In genomic region chr12:49094104-49094948, GRCh38 we compare ENCODE assay signal across 9 cellular contexts. TPM values are rescaled to one million over a fixed set of nuclear protein-coding genes. Genes with fewer than 3 reads are reported as not detected.
DNase-seq lines count a peak whose midpoint lies in the region; ATAC-seq and TF ChIP-seq lines count a peak whose summit lies in the region.
"Had no signal": no experiment of that assay in that cellular context is flagged by ENCODE, and none has a peak within 500 bp of the region (broad histone marks: within the 10 kb centered on the region; RNA-seq: fewer than 3 reads in every experiment).

TSS of gene DHH (minus strand) at chr12:49094801. CDS start at chr12:49094512, 289 bp downstream.

- peak in 1 of 2 experiments; percentile 59 for DNase-seq in Caco-2
- peak; percentile 28 for DNase-seq in NCI-H2171 treated with DMSO at 0.1 percent for 48 hours (lab: John Stamatoyannopoulos, UW)
- no peak for DNase-seq in hepatic stellate cell (ENCODE audit: low spot score)
- DNase-seq in mucosa of gallbladder (ENCODE audit: low spot score), result no peak
- DNase-seq in NK-92 (lab: John Stamatoyannopoulos, UW; ENCODE audit: unreplicated experiment), result no peak

- no peak within 1 kb of the TSS for H3K9ac ChIP-seq in duodenal mucosa (ENCODE audit: low read depth in 1 of 2, low read length in 2 of 2)

- TF ChIP-seq CTCF in Caco-2 (IDR thresholded peaks at IDR 0.05; ENCODE audit: insufficient read depth in 1 of 2, low read depth in 1 of 2, low read length in 1 of 2, severe bottlenecking in 1 of 2, unreplicated experiment in 1 of 2), result no peak
- no peak for TF ChIP-seq CTCF in nephron (IDR thresholded peaks at IDR 0.05; ENCODE audit: unreplicated experiment in 3 of 3)

- H3K4me3 Mint-ChIP-seq in Caco-2 (ENCODE audit: unreplicated experiment) (peak within 1 kb of the TSS; percentile 40), nephron (peak within 1 kb of the TSS; percentile 45 to 59 (median 50))

- no peak for ATAC-seq in GM19351 (IDR thresholded peaks at IDR 0.05; ENCODE audit: unreplicated experiment)

- peaks cover 11% of the 10 kb centered on the region for H3K4me1 ChIP-seq in Caco-2
- peaks cover 29 to 33% of the 10 kb centered on the region in 2 donors for H3K4me1 ChIP-seq in duodenal mucosa (ENCODE audit: control insufficient read depth in 1 of 2, insufficient read depth in 2 of 2, low read length in 2 of 2)

- H3K9me3 ChIP-seq in Caco-2, result no peaks in the 10 kb centered on the region
- H3K9me3 ChIP-seq in duodenal mucosa (ENCODE audit: control insufficient read depth in 1 of 2, low read length in 2 of 2), result no peaks in the 10 kb centered on the region
- H3K9me3 ChIP-seq: HAP-1 had no signal

- H3K36me3 ChIP-seq in Caco-2 (ENCODE audit: control insufficient read depth, insufficient read depth, low read length), result no peaks in the 10 kb centered on the region
- H3K36me3 ChIP-seq in duodenal mucosa (ENCODE audit: control insufficient read depth in 1 of 2, insufficient read depth in 2 of 2, low read length in 2 of 2), result peaks cover 14 to 17% of the 10 kb centered on the region in 2 donors

- H3K27me3 ChIP-seq in Caco-2 (replicated peaks; ENCODE audit: control insufficient read depth, insufficient read depth, low read length) (peaks cover 15% of the 10 kb centered on the region; the same call in 1 of the 2 replicates), duodenal mucosa (ENCODE audit: control insufficient read depth in 1 of 2, insufficient read depth in 2 of 2, low read length in 2 of 2) (peaks cover 50 to 59% of the 10 kb centered on the region in 2 donors)

- H3K36me3 Mint-ChIP-seq in Caco-2 (ENCODE audit: insufficient read depth, unreplicated experiment) (peaks cover 25% of the 10 kb centered on the region), nephron (ENCODE audit: low read depth) (peaks cover 33% of the 10 kb centered on the region)

- POLR2A ChIA-PET in Caco-2 (lab: Charles Lee), result interaction anchor here (0.6 kb wide), 1 partner anchor 20 kb away, joined by 6 read pairs; no protein-coding TSS in a partner anchor

- peak within 1 kb of the TSS; percentile 19 for H3K4me3 ChIP-seq in Caco-2 (ENCODE audit: low read depth, low read length)
- peak within 1 kb of the TSS; percentile 36 to 40 for H3K4me3 ChIP-seq in duodenal mucosa (ENCODE audit: low read depth in 1 of 2, low read length in 2 of 2)
- H3K4me3 ChIP-seq: HAP-1 had no signal

- H3K27ac Mint-ChIP-seq in Caco-2 (ENCODE audit: unreplicated experiment), result no peak within 1 kb of the TSS
- no peak within 1 kb of the TSS for H3K27ac Mint-ChIP-seq in nephron

- no peaks in the 10 kb centered on the region for H3K9me3 Mint-ChIP-seq in Caco-2 (ENCODE audit: unreplicated experiment)
- H3K9me3 Mint-ChIP-seq in nephron, result no peaks in the 10 kb centered on the region

- CTCF ChIA-PET in Caco-2 (lab: Charles Lee), result interaction anchor here (0.6 to 4.9 kb wide), 5 partner anchors 8 to 30 kb away, joined by 3 to 40 read pairs (median 4); partner anchors contain the start of gene LMBR1L

- intact Hi-C loops in Caco-2 (cut with micrococcal nuclease; ENCODE audit: unreplicated experiment), result loop anchor here (1.0 to 2.0 kb wide), 2 partner anchors 16 to 30 kb away; partner anchors contain the start of gene LMBR1L

- BruUV-seq in Caco-2 (replicated peaks; lab: Mats Ljungman, UMichigan), result no TSS peak

- peaks cover 27% of the 10 kb centered on the region for H3K27me3 Mint-ChIP-seq in Caco-2 (ENCODE audit: insufficient read depth, unreplicated experiment)
- peaks cover 81% of the 10 kb centered on the region for H3K27me3 Mint-ChIP-seq in nephron (ENCODE audit: low read depth)

- peaks cover 7% of the 10 kb centered on the region for H3K4me1 Mint-ChIP-seq in Caco-2 (ENCODE audit: low read depth, unreplicated experiment)
- peaks cover 36% of the 10 kb centered on the region for H3K4me1 Mint-ChIP-seq in nephron

- H3K27ac ChIP-seq in duodenal mucosa (ENCODE audit: low read depth, low read length), result no peak within 1 kb of the TSS

RNA-seq across cellular contexts. Expression of gene DHH, which starts in this region (rescaled TPM):
- total RNA-seq in Caco-2 (2022), result 0.16 TPM in 1 of 2 replicates, not detected in the other
- 1.5 TPM for total RNA-seq in mucosa of gallbladder
